Comparison of ENCODE assay signal across 23 cellular contexts in genomic region chr6:42938428-42938796, GRCh38. TPM values are rescaled to one million over a fixed set of nuclear protein-coding genes. Genes with fewer than 3 reads are reported as not detected.
DNase-seq lines count a peak whose midpoint lies in the region; ATAC-seq and TF ChIP-seq lines count a peak whose summit lies in the region.
"Had no signal": no experiment of that assay in that cellular context is flagged by ENCODE, and none has a peak within 500 bp of the region (broad histone marks: within the 10 kb centered on the region; RNA-seq: fewer than 3 reads in every experiment).

No MANE protein-coding gene starts in this region.

- no peak for DNase-seq in GM23338 (ENCODE audit: low spot score)
- no peak for DNase-seq in central memory CD8-positive, alpha-beta T cell (ENCODE audit: low spot score in 2 of 2)
- DNase-seq in left cardiac atrium = no peak
- DNase-seq in putamen (ENCODE audit: low spot score) = no peak
- DNase-seq in esophagus squamous epithelium (lab: John Stamatoyannopoulos, UW) = no peak
- DNase-seq: COR-L47, GF-D8, HFFc6, NCI-H1048, NCI-H146, NCI-H2081, NCI-H510A, NCI-H82, PC-9 had no signal

- TF ChIP-seq POLR2A in esophagus squamous epithelium (IDR thresholded peaks at IDR 0.05) = no peak

- peaks cover 21% of the 10 kb centered on the region for H3K79me2 ChIP-seq in GM23338 (replicated peaks; ENCODE audit: insufficient read depth)

- no peak overlapping the region for H3K4me3 Mint-ChIP-seq in GM23338
- H3K4me3 Mint-ChIP-seq in central memory CD8-positive, alpha-beta T cell = peak overlapping the region; percentile 41
- H3K4me3 Mint-ChIP-seq: HFFc6 had no signal

- H3K4me2 ChIP-seq in GM23338 = no peak overlapping the region
- H3K4me2 ChIP-seq: KMS-11, PC-9 had no signal

- H4K20me1 ChIP-seq in GM23338 (replicated peaks; ENCODE audit: insufficient read depth) = peaks cover 7% of the 10 kb centered on the region; the same call in 1 of the 2 replicates

- 0 out of 2 replicates have a peak, but pooled peaks cover 10% of the 10 kb centered on the region for H3F3A ChIP-seq in GM23338 (replicated peaks; ENCODE audit: low read depth)

- peaks cover 25% of the 10 kb centered on the region for H3K36me3 ChIP-seq in GM23338 (ENCODE audit: insufficient read depth)
- peaks cover 89% of the 10 kb centered on the region for H3K36me3 ChIP-seq in neutrophil
- peaks cover 25 to 93% (median 31%) of the 10 kb centered on the region in 3 donors for H3K36me3 ChIP-seq in esophagus squamous epithelium

- intact Hi-C loops in left cardiac atrium (cut with DNase I) (no loop called here), esophagus squamous epithelium (cut with DNase I) (no loop called here)

- H3K27me3 Mint-ChIP-seq in GM23338 (ENCODE audit: insufficient read depth, low read depth, poor library complexity) = peaks cover 15% of the 10 kb centered on the region
- no peaks in the 10 kb centered on the region for H3K27me3 Mint-ChIP-seq in central memory CD8-positive, alpha-beta T cell

- TF ChIP-seq CTCF in C4-2B (conservative IDR thresholded peaks at IDR 0.05) = no peak
- TF ChIP-seq CTCF in GM23338 (conservative IDR thresholded peaks at IDR 0.05; ENCODE audit: low read depth in 2 of 2) = no peak
- TF ChIP-seq CTCF in neutrophil (IDR thresholded peaks at IDR 0.05) = no peak
- TF ChIP-seq CTCF in esophagus squamous epithelium (IDR thresholded peaks at IDR 0.05) = no peak

- ATAC-seq in GM23338 = no peak
- no peak for ATAC-seq in central memory CD8-positive, alpha-beta T cell (replicated peaks; ENCODE audit: extremely low read depth, poor library complexity, severe bottlenecking)
- ATAC-seq in left cardiac atrium = no peak
- ATAC-seq in HG03354 (IDR thresholded peaks at IDR 0.05; ENCODE audit: poor library complexity, severe bottlenecking, unreplicated experiment) = no peak

- peaks cover 65% of the 10 kb centered on the region for H3K36me3 Mint-ChIP-seq in GM23338 (ENCODE audit: low read depth)
- peaks cover 55% of the 10 kb centered on the region for H3K36me3 Mint-ChIP-seq in central memory CD8-positive, alpha-beta T cell (ENCODE audit: insufficient read depth)

- no peak overlapping the region for H2AFZ ChIP-seq in GM23338
- H2AFZ ChIP-seq: PC-9 had no signal

- no peaks in the 10 kb centered on the region for H3K9me3 Mint-ChIP-seq in GM23338
- H3K9me3 Mint-ChIP-seq in central memory CD8-positive, alpha-beta T cell = no peaks in the 10 kb centered on the region
- H3K9me3 Mint-ChIP-seq: HFFc6 had no signal

- H3K4me1 Mint-ChIP-seq in GM23338 = peaks cover 16% of the 10 kb centered on the region
- H3K4me1 Mint-ChIP-seq in central memory CD8-positive, alpha-beta T cell = peaks cover 31% of the 10 kb centered on the region

- peak overlapping the region; percentile 51 for H3K27ac ChIP-seq in C4-2B
- no peak overlapping the region for H3K27ac ChIP-seq in GM23338 (ENCODE audit: low read depth)
- H3K27ac ChIP-seq in neutrophil = peak overlapping the region; percentile 56
- no peak overlapping the region for H3K27ac ChIP-seq in esophagus squamous epithelium
- H3K27ac ChIP-seq: KMS-11, PC-9 had no signal

- peak overlapping the region; percentile 67; the same call in 1 of the 2 replicates for H3K27ac Mint-ChIP-seq in GM23338
- peak overlapping the region; percentile 53 for H3K27ac Mint-ChIP-seq in central memory CD8-positive, alpha-beta T cell (ENCODE audit: low read depth)
- H3K27ac Mint-ChIP-seq: HFFc6 had no signal

- H3K9me3 ChIP-seq in neutrophil = no peaks in the 10 kb centered on the region
- no peaks in the 10 kb centered on the region for H3K9me3 ChIP-seq in esophagus squamous epithelium

- no peak overlapping the region for H3K4me3 ChIP-seq in GM23338
- H3K4me3 ChIP-seq in neutrophil (ENCODE audit: low read depth in 1 of 2, low read length in 1 of 2) = no peak overlapping the region
- no peak overlapping the region for H3K4me3 ChIP-seq in esophagus squamous epithelium
- H3K4me3 ChIP-seq: PC-9 had no signal

- 74 to 85% methylated on average over 2 to 4 of the region's 5 CpGs for WGBS in esophagus squamous epithelium, 2 donors

- H3K4me1 ChIP-seq in GM23338 (ENCODE audit: insufficient read depth) (no peaks in the 10 kb centered on the region), neutrophil (ENCODE audit: control insufficient read depth in 1 of 2, insufficient read depth in 1 of 2, low read depth in 1 of 2, low read length in 1 of 2) (peaks cover 23 to 26% of the 10 kb centered on the region in 2 experiments), esophagus squamous epithelium (peaks cover 0 to 12% (median 3%) of the 10 kb centered on the region in 3 donors)

- no peaks in the 10 kb centered on the region for H3K9me2 ChIP-seq in GM23338 (ENCODE audit: insufficient read depth)

- H3K27me3 ChIP-seq in GM23338 (ENCODE audit: insufficient read depth) (no peaks in the 10 kb centered on the region), neutrophil (no peaks in the 10 kb centered on the region), esophagus squamous epithelium (no peaks in the 10 kb centered on the region)

TF ChIP-seq in GM23338, 12 proteins besides CTCF, POLR2A, EP300 and RAD21:
- TF ChIP-seq POLR2AphosphoS5 (IDR thresholded peaks at IDR 0.05; ENCODE audit: low read depth) (no peak), STAT1 (IDR thresholded peaks at IDR 0.05; ENCODE audit: unreplicated experiment) (no peak), EZH2phosphoT487 (IDR thresholded peaks at IDR 0.05; ENCODE audit: unreplicated experiment) (no peak), ZNF331 (CRISPR knock-in tag; IDR thresholded peaks at IDR 0.05; ENCODE audit: low read depth) (no peak)

RNA-seq across cellular contexts. Expression of gene CNPY3, which starts 9.1 kb away (rescaled TPM):
- 66.3 and 67.0 TPM in 2 replicates for total RNA-seq in GM23338 (2014; rRNA removed; shearing (Covaris generic))
- polyA plus RNA-seq in GM23338 (2016; fragmentation: Nextera tagmentation; extraction: Ambion mirVana) = 68.5 and 74.5 TPM in 2 replicates
- 10 to 100 TPM; 19.1 to 28.4 TPM for total RNA-seq in left cardiac atrium
- total RNA-seq in esophagus squamous epithelium = 10 to 100 TPM; 10.3 to 24.6 (median 17.7) TPM

RNA-seq across cellular contexts. Expression of gene GNMT, which starts 22.1 kb away (rescaled TPM):
- total RNA-seq in GM23338 (2014; rRNA removed; shearing (Covaris generic)) = not detected in 2 replicates
- 0.52 and 2.5 TPM in 2 replicates for polyA plus RNA-seq in GM23338 (2016; fragmentation: Nextera tagmentation; extraction: Ambion mirVana)
- total RNA-seq in left cardiac atrium = under 1 TPM; 0.41 to 0.63 TPM
- total RNA-seq in esophagus squamous epithelium = under 1 TPM in 1 of 4 donors, not detected in 3; 0.76 TPM
- total RNA-seq: Daoy, H4 had no signal

RNA-seq across cellular contexts. Expression of gene PTCRA, which starts 22.6 kb away (rescaled TPM):
- total RNA-seq in GM23338 (2014; rRNA removed; shearing (Covaris generic)) = not detected in 2 replicates
- polyA plus RNA-seq in GM23338 (2016; fragmentation: Nextera tagmentation; extraction: Ambion mirVana) = 0.30 TPM in 1 of 2 replicates, not detected in the other
- not detected for total RNA-seq in left cardiac atrium
- not detected for total RNA-seq in esophagus squamous epithelium
- total RNA-seq: Daoy, H4, HFFc6, M059J, PC-9 had no signal
- polyA plus RNA-seq: AG04450, BJ had no signal

RNA-seq across cellular contexts. Expression of gene PEX6, which starts 40.6 kb away (rescaled TPM):
- total RNA-seq in GM23338 (2014; rRNA removed; shearing (Covaris generic)) = 24.8 and 25.1 TPM in 2 replicates
- polyA plus RNA-seq in GM23338 (2016; fragmentation: Nextera tagmentation; extraction: Ambion mirVana) = 5.2 and 6.5 TPM in 2 replicates
- 10 to 100 TPM; 15.0 to 25.6 TPM for total RNA-seq in left cardiac atrium
- total RNA-seq in esophagus squamous epithelium = 10 to 100 TPM; 11.3 to 21.2 (median 17.1) TPM

RNA-seq across cellular contexts. Expression of gene PPP2R5D, which starts 46.0 kb away (rescaled TPM):
- total RNA-seq in GM23338 (2014; rRNA removed; shearing (Covaris generic)) = 49.9 and 55.3 TPM in 2 replicates
- 16.5 and 20.0 TPM in 2 replicates for polyA plus RNA-seq in GM23338 (2016; fragmentation: Nextera tagmentation; extraction: Ambion mirVana)
- total RNA-seq in left cardiac atrium (10 to 100 TPM; 25.2 to 30.2 TPM), esophagus squamous epithelium (10 to 100 TPM; 15.6 to 35.9 (median 27.4) TPM)

Comparison
In these comparisons a context has a peak if more than half of its experiments do, and no peak if none do; other contexts are left out.
1. H3K27ac ChIP-seq: peak in C4-2B (single experiment) and neutrophil (single experiment); none in GM23338 (single experiment) and esophagus squamous epithelium (0 of 4).